In genomic region chr20:1474325-1474724, GRCh38 we compare ENCODE assay signal across 24 cellular contexts. TPM values are rescaled to one million over a fixed set of nuclear protein-coding genes. Genes with fewer than 3 reads are reported as not detected.
"Had no signal": no experiment of that assay in that cellular context is flagged by ENCODE, and none has a peak within 500 bp of the region (broad histone marks: within the 10 kb centered on the region; RNA-seq: fewer than 3 reads in every experiment).

No MANE protein-coding gene starts in this region.

- H3K36me3 Mint-ChIP-seq: IgD-negative memory B cell, T-cell had no signal

- H3K4me3 Mint-ChIP-seq: T-cell had no signal

- H3K9me2 ChIP-seq: SK-N-SH had no signal

- H3K9me3 Mint-ChIP-seq: T-cell had no signal

- H3K27me3 ChIP-seq: MG63, Peyer's patch had no signal

- H3K4me1 Mint-ChIP-seq: T-cell had no signal

- ATAC-seq: T-cell had no signal

- DNase-seq: KBM-7, MG63, NCI-H1092, NCI-H1105 treated with DMSO at 0.1 percent for 48 hours, NCI-H1417 treated with DMSO at 0.1 percent for 48 hours, NCI-H146, NCI-H187, NCI-H2029, NCI-H2081 treated with DMSO at 0.1 percent for 48 hours, NCI-H2171, NCI-H226, NCI-H446, NCI-H510A, NCI-H524 treated with DMSO at 0.1 percent for 48 hours, NCI-H774, Peyer's patch, SHP77, SK-N-SH, T-cell had no signal

- H3K9me3 ChIP-seq: MG63, Peyer's patch, SK-N-SH had no signal

- H3K4me3 ChIP-seq: MG63, Peyer's patch had no signal

- H3K9ac ChIP-seq: SK-N-SH had no signal

- H3K36me3 ChIP-seq: MG63, Peyer's patch had no signal

- H3K4me2 ChIP-seq: SK-N-SH had no signal

- H3K27ac ChIP-seq: Peyer's patch had no signal

- H3K27ac Mint-ChIP-seq: IgD-negative memory B cell, T-cell had no signal

RNA-seq across cellular contexts. Expression of gene SIRPB2, which starts 16.9 kb away (rescaled TPM):
- total RNA-seq: HT1080, LHCN-M2, RPMI7951, SK-MEL-5 had no signal
- polyA plus RNA-seq: SK-N-SH had no signal
